Comparison of ENCODE assay signal across 8 cellular contexts in the genomic region with DNA sequence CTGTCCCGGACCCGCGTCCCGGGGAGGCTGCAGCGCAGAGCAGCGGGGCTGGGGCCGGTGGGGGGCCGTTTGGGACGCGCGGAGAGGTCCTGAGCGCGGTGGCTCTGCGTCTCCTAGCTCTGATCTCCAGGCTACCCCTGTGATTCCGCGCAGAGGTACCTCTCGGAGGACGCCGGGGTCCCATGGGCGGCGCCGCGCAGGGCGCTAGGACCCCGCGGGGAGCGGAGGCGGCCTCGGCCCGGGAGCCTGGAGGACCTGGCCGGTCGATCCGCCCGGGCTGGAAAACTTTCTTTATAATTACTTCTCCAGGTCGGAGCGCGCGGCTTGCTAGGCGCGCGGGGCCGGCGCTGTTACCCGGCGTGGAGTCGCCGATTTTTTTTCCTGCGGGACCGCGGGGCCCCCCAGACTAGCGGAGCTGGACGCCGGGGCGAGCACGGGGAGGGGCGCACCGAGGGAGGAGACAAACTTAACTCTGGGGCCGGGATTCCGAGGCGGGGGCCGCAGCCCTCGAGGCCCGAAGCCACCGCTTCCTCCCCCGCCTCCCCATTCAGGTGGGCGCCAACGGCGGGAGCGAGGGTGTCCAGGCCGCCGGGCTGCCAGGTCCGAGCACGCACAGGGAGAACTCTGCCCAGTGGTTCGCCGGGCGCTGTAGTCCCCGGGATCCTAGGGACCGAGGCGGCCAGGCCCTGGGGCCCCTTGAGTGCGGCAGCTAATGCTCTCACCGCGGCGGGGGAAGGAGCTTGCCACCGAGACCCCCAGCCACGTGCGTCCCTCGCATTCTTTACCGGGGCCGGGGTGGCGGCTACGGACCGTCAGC. TPM values are rescaled to one million over a fixed set of nuclear protein-coding genes. Genes with fewer than 3 reads are reported as not detected.
A peak's percentile ranks its signal among the peaks of the same experiment; 100 is the strongest.
DNase-seq lines count a peak whose midpoint lies in the region; ATAC-seq, FAIRE-seq and TF ChIP-seq lines count a peak whose summit lies in the region.

No MANE protein-coding gene starts in this region.

- peaks cover 6% of the 10 kb centered on the region for H3K4me1 Mint-ChIP-seq in CD8-positive, alpha-beta T cell (ENCODE audit: low read depth)

- no peak for ATAC-seq in CD8-positive, alpha-beta T cell
- no peak for ATAC-seq in GM18858 (IDR thresholded peaks at IDR 0.05; ENCODE audit: unreplicated experiment)

- no peaks in the 10 kb centered on the region for H3F3A ChIP-seq in GM23248 (ENCODE audit: insufficient read depth)

- no peak for DNase-seq in CD8-positive, alpha-beta T cell
- DNase-seq in GM23248 (peak; percentile 78), NCI-H226 (peak; percentile 19), bronchial epithelial cell (ENCODE audit: low read depth) (no peak), kidney (peak; percentile 86), NCI-H2029 (lab: John Stamatoyannopoulos, UW) (no peak)
- peak; percentile 42 for DNase-seq in stimulated activated CD8-positive, alpha-beta memory T cell treated with anti-CD3 and anti-CD28 coated beads, Interleukin-4, amount 100 ng/mL, for 48 hours

- no peak overlapping the region for H3K27ac ChIP-seq in CD8-positive, alpha-beta T cell (ENCODE audit: low read depth, low read length)
- H3K27ac ChIP-seq in GM23248 (no peak overlapping the region), kidney (ENCODE audit: low read depth in 2 of 2, low read length in 2 of 2) (peak overlapping the region; percentile 41 to 57)

- in situ Hi-C loops in GM23248 (cut with MboI): no loop called here

- H3K9ac ChIP-seq in GM23248 (peak overlapping the region; percentile 80), kidney (ENCODE audit: low read length in 2 of 2) (peak overlapping the region; percentile 16 to 31)

- FAIRE-seq in bronchial epithelial cell (lab: Jason Lieb, UNC) (no peak), kidney (lab: Jason Lieb, UNC) (no peak)

- CTCF ChIA-PET in CD8-positive, alpha-beta T cell (lab: Charles Lee): interaction anchor here (0.5 to 1.5 kb wide), 4 partner anchors 9 to 103 kb away, joined by 3 to 4 read pairs (median 3); no protein-coding TSS in a partner anchor

- H3K27me3 Mint-ChIP-seq in CD8-positive, alpha-beta T cell (ENCODE audit: low read depth): peaks cover 35% of the 10 kb centered on the region

- TF ChIP-seq CTCF in CD8-positive, alpha-beta T cell (IDR thresholded peaks at IDR 0.05): no peak
- TF ChIP-seq CTCF in bronchial epithelial cell (IDR thresholded peaks at IDR 0.05; ENCODE audit: insufficient read depth, low read length, severe bottlenecking) (no peak), kidney (IDR thresholded peaks at IDR 0.05; ENCODE audit: borderline replicate concordance, extremely low read depth, insufficient read depth) (no peak)

- H3K4me3 Mint-ChIP-seq in CD8-positive, alpha-beta T cell: peak overlapping the region; percentile 67

- WGBS in GM23248 (ENCODE audit: low coverage in 1 of 2, low lambda C conversion rate in 2 of 2, missing lambda C conversion rate in 2 of 2), 2 experiments: 1 to 2% methylated on average over 60 to 85 of the region's 92 CpGs

- peak overlapping the region; percentile 46 for H3K4me3 ChIP-seq in CD8-positive, alpha-beta T cell (ENCODE audit: low read depth, low read length)
- H3K4me3 ChIP-seq in GM23248 (peak overlapping the region; percentile 83), bronchial epithelial cell (ENCODE audit: low read depth, low read length) (peak overlapping the region; percentile 76), kidney (ENCODE audit: low read length in 2 of 2) (peak overlapping the region; percentile 36 to 55)

- H3K36me3 ChIP-seq in CD8-positive, alpha-beta T cell (ENCODE audit: insufficient read depth, low read length): no peaks in the 10 kb centered on the region
- H3K36me3 ChIP-seq in GM23248 (ENCODE audit: low read depth) (no peaks in the 10 kb centered on the region), bronchial epithelial cell (ENCODE audit: control insufficient read depth, insufficient read depth, low read length) (peaks cover 2% of the 10 kb centered on the region), kidney (ENCODE audit: control insufficient read depth in 1 of 2, insufficient read depth in 2 of 2, low read length in 2 of 2) (no peaks in the 10 kb centered on the region)

- no peaks in the 10 kb centered on the region for H3K79me2 ChIP-seq in GM23248 (ENCODE audit: insufficient read depth)

- POLR2A ChIA-PET in CD8-positive, alpha-beta T cell (lab: Charles Lee): interaction anchor here (1.4 kb wide), 1 partner anchor 127 kb away, joined by 3 read pairs; no protein-coding TSS in a partner anchor

- H3K9me2 ChIP-seq in GM23248 (ENCODE audit: insufficient read depth): no peaks in the 10 kb centered on the region

- H3K36me3 Mint-ChIP-seq in CD8-positive, alpha-beta T cell: no peaks in the 10 kb centered on the region

- H3K4me1 ChIP-seq in CD8-positive, alpha-beta T cell (ENCODE audit: insufficient read depth, low read length): peaks cover 8% of the 10 kb centered on the region
- H3K4me1 ChIP-seq in GM23248 (ENCODE audit: insufficient read depth) (no peaks in the 10 kb centered on the region), kidney (ENCODE audit: control insufficient read depth in 1 of 2, insufficient read depth in 1 of 2, low read depth in 1 of 2, low read length in 2 of 2) (peaks cover 0 to 9% of the 10 kb centered on the region in 2 donors)

- no peaks in the 10 kb centered on the region for H3K9me3 Mint-ChIP-seq in CD8-positive, alpha-beta T cell

- H2AFZ ChIP-seq in GM23248: peak overlapping the region; percentile 91

- no peak overlapping the region for H3K27ac Mint-ChIP-seq in CD8-positive, alpha-beta T cell

- intact Hi-C loops in CD8-positive, alpha-beta T cell (cut with DNase I, micrococcal nuclease): loop anchor here (1.0 to 2.0 kb wide), 2 partner anchors 68 to 70 kb away; partner anchors contain the start of gene CEBPG (in 1 of the 2)
- intact Hi-C loops in kidney (cut with DNase I): no loop called here

- H3K9me3 ChIP-seq in CD8-positive, alpha-beta T cell (ENCODE audit: low read length): no peaks in the 10 kb centered on the region
- no peaks in the 10 kb centered on the region for H3K9me3 ChIP-seq in GM23248 (ENCODE audit: low read depth)
- H3K9me3 ChIP-seq in kidney (ENCODE audit: control insufficient read depth in 1 of 2, low read length in 2 of 2): no peaks in the 10 kb centered on the region

- H3K27me3 ChIP-seq in CD8-positive, alpha-beta T cell (ENCODE audit: insufficient read depth, low read length): peaks cover 3% of the 10 kb centered on the region
- peaks cover 36% of the 10 kb centered on the region for H3K27me3 ChIP-seq in GM23248 (replicated peaks; ENCODE audit: insufficient read depth)
- H3K27me3 ChIP-seq in bronchial epithelial cell (ENCODE audit: control insufficient read depth, insufficient read depth, low read length): no peaks in the 10 kb centered on the region

- no peaks in the 10 kb centered on the region for H4K20me1 ChIP-seq in GM23248 (ENCODE audit: insufficient read depth)

- peak overlapping the region; percentile 94 for H3K4me2 ChIP-seq in GM23248 (ENCODE audit: unreplicated experiment)

RNA-seq across cellular contexts. Expression of gene CEBPA, which starts 0.8 kb away (rescaled TPM):
- total RNA-seq in CD8-positive, alpha-beta T cell: 1 to 10 TPM; 1.7 to 1.9 TPM
- total RNA-seq in GM23248 (2014; rRNA removed; shearing (Covaris generic)): 0.22 and 0.63 TPM in 2 replicates
- polyA plus RNA-seq in GM23248 (2016; fragmentation: Nextera tagmentation; extraction: Ambion mirVana): not detected in 2 replicates
- 10.8 and 17.4 TPM in 2 replicates for total RNA-seq in bronchial epithelial cell
- 7.1 TPM for total RNA-seq in kidney
- polyA plus RNA-seq in kidney (ENCODE audit: insufficient read depth, low read depth, low replicate concordance): 6.6 TPM

Comparison
In these comparisons a context has a peak if more than half of its experiments do, and no peak if none do; other contexts are left out.
1. DNase-seq: peak in GM23248 (single experiment), NCI-H226 (single experiment), kidney (single experiment) and stimulated activated CD8-positive, alpha-beta memory T cell treated with anti-CD3 and anti-CD28 coated beads, Interleukin-4, amount 100 ng/mL, for 48 hours (single experiment); none in CD8-positive, alpha-beta T cell (0 of 7), bronchial epithelial cell (single experiment) and NCI-H2029 (single experiment).
2. H3K27ac ChIP-seq: peak in kidney (2 of 2); none in CD8-positive, alpha-beta T cell (single experiment) and GM23248 (single experiment).
3. Peak in every context shown above with its lines, with median percentiles within 50 percentile points of each other: H3K4me3 ChIP-seq.